8 cellular contexts compared by ENCODE assay signal in the genomic region with DNA sequence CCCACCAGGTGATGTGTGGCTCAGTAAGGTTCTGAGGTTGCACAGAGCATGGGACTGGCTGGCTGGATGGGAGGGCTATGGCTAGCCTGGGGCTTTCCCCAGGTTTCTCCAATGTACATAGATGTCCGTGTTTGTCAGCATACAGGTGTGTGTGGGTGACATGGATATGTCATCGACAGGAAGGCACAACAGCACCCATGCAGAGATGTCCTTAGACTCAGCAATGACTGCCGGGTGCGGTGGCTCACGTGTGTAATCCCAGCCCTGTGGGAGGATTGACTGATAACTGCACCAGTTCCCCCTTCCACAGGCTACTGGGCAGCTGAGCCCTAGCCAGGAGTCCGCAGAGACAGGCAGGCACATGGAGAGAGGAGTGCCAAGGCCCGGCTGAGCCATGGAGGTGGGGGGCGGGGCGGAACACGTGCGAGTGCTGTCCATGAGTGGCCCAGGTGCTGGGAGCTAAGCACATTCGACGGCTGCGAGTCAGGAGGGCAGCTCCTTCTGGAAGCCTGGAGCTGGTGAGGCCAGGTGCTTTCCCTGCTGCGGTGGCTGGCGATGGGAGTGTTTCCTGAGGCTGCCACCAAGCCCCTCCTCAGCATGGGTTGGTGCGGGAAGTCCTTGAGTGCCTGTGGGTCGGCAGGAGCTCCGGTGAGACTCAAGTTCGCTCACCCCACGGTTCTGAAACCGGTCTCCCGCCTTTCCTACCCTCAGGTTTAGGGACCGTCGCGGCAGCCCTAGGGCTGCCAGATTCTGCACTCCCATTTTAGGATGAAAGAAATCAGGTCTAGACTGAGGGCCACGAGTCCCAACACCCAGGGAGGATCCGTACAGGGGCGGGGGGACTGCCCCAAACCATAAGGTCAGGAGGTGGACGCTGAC. TPM values are rescaled to one million over a fixed set of nuclear protein-coding genes. Genes with fewer than 3 reads are reported as not detected.
DNase-seq lines count a peak whose midpoint lies in the region; ATAC-seq and TF ChIP-seq lines count a peak whose summit lies in the region.

No MANE protein-coding gene starts in this region.

- H3K4me1 Mint-ChIP-seq in effector memory CD8-positive, alpha-beta T cell (ENCODE audit: low read depth in 2 of 2) = peaks cover 16 to 30% of the 10 kb centered on the region in 2 donors

- TF ChIP-seq CTCF in thyroid gland (IDR thresholded peaks at IDR 0.05) = peak in 1 of 6 experiments; percentile 1

- no peaks in the 10 kb centered on the region for H3K27me3 Mint-ChIP-seq in effector memory CD8-positive, alpha-beta T cell

- H3K36me3 ChIP-seq in KOPT-K1 (ENCODE audit: insufficient read depth, low read length) (peaks cover 5% of the 10 kb centered on the region; the same call in 1 of the 2 replicates), thyroid gland (no peaks in the 10 kb centered on the region)

- no peaks in the 10 kb centered on the region for H3K27me3 ChIP-seq in thyroid gland

- intact Hi-C loops in thyroid gland (cut with DNase I) = no loop called here

- H3K27ac ChIP-seq in KOPT-K1 (ENCODE audit: low read depth, low read length, poor library complexity, severe bottlenecking) = peak overlapping the region; percentile 80
- peak overlapping the region in 2 of 3 donors; percentile 90 to 91 for H3K27ac ChIP-seq in thyroid gland

- DNase-seq in NCI-H2171 treated with DMSO at 0.1 percent for 48 hours (lab: John Stamatoyannopoulos, UW) (peak; percentile 55), NCI-H2171 (lab: John Stamatoyannopoulos, UW) (no peak), UCSD-AML1 (lab: John Stamatoyannopoulos, UW; ENCODE audit: unreplicated experiment) (peak; percentile 49), myocyte (ENCODE audit: low read depth) (peak; percentile 89), thyroid gland (peak; percentile 77 to 81)
- no peak for DNase-seq in effector memory CD8-positive, alpha-beta T cell

- H3K27ac Mint-ChIP-seq in effector memory CD8-positive, alpha-beta T cell = peak overlapping the region; percentile 94 to 96

- peaks cover 17 to 18% of the 10 kb centered on the region in 2 donors for H3K4me1 ChIP-seq in thyroid gland

- TF ChIP-seq POLR2A in thyroid gland (IDR thresholded peaks at IDR 0.05) = no peak

- 35 to 40% methylated on average over 17 to 18 of the region's 30 CpGs for WGBS in thyroid gland, 2 donors

- peaks cover 20% of the 10 kb centered on the region for H3K9me3 ChIP-seq in KOPT-K1 (ENCODE audit: insufficient read depth, low read length, poor library complexity, severe bottlenecking)
- H3K9me3 ChIP-seq in thyroid gland = no peaks in the 10 kb centered on the region

- H3K36me3 Mint-ChIP-seq in effector memory CD8-positive, alpha-beta T cell (ENCODE audit: insufficient read depth) = peaks cover 11% of the 10 kb centered on the region

- peak overlapping the region; percentile 79 to 95 (median 82) for H3K4me3 ChIP-seq in thyroid gland (replicated peaks in 1 of 3)

- no peaks in the 10 kb centered on the region for H3K9me3 Mint-ChIP-seq in effector memory CD8-positive, alpha-beta T cell

- peak overlapping the region; percentile 92 to 98 for H3K4me3 Mint-ChIP-seq in effector memory CD8-positive, alpha-beta T cell

- peak; percentile 18 for ATAC-seq in effector memory CD8-positive, alpha-beta T cell (replicated peaks)
- no peak for ATAC-seq in GM19467 (IDR thresholded peaks at IDR 0.05; ENCODE audit: unreplicated experiment)

RNA-seq across cellular contexts. Expression of gene ASPSCR1, which starts 0.9 kb away (rescaled TPM):
- total RNA-seq in myocyte (21.8 and 29.7 TPM in 2 replicates), thyroid gland (10 to 100 TPM; 23.2 to 53.6 (median 35.7) TPM)
- 25.3 TPM for polyA plus RNA-seq in myocyte (2012)

RNA-seq across cellular contexts. Expression of gene NOTUM, which starts 15.6 kb away (rescaled TPM):
- 0.53 and 1.2 TPM in 2 replicates for total RNA-seq in myocyte
- polyA plus RNA-seq in myocyte (2012) = 0.25 TPM
- under 1 TPM in 1 of 4 donors, not detected in 3; 0.40 TPM for total RNA-seq in thyroid gland

RNA-seq across cellular contexts. Expression of gene MYADML2, which starts 29.5 kb away (rescaled TPM):
- total RNA-seq in myocyte (0.16 and 1.3 TPM in 2 replicates), thyroid gland (not detected)
- polyA plus RNA-seq in myocyte (2012) = 0.35 TPM

RNA-seq across cellular contexts. Expression of gene PYCR1, which starts 39.5 kb away (rescaled TPM):
- total RNA-seq in myocyte (120 and 223 TPM in 2 replicates), thyroid gland (10 to 100 TPM in 2 of 4 donors, 1 to 10 TPM in 2; 5.5 to 29.2 (median 13.9) TPM)
- 164 TPM for polyA plus RNA-seq in myocyte (2012)

RNA-seq across cellular contexts. Expression of gene CENPX, which starts 46.1 kb away (rescaled TPM):
- total RNA-seq in myocyte = 50.0 and 61.8 TPM in 2 replicates
- polyA plus RNA-seq in myocyte (2012) = 47.5 TPM
- total RNA-seq in thyroid gland = 10 to 100 TPM; 40.7 to 95.9 (median 78.0) TPM

Comparison
In these comparisons a context has a peak if more than half of its experiments do, and no peak if none do; other contexts are left out.
1. DNase-seq: peak in NCI-H2171 treated with DMSO at 0.1 percent for 48 hours (single experiment), UCSD-AML1 (single experiment), myocyte (single experiment) and thyroid gland (2 of 2); none in NCI-H2171 (single experiment) and effector memory CD8-positive, alpha-beta T cell (0 of 3).